In the genomic region with DNA sequence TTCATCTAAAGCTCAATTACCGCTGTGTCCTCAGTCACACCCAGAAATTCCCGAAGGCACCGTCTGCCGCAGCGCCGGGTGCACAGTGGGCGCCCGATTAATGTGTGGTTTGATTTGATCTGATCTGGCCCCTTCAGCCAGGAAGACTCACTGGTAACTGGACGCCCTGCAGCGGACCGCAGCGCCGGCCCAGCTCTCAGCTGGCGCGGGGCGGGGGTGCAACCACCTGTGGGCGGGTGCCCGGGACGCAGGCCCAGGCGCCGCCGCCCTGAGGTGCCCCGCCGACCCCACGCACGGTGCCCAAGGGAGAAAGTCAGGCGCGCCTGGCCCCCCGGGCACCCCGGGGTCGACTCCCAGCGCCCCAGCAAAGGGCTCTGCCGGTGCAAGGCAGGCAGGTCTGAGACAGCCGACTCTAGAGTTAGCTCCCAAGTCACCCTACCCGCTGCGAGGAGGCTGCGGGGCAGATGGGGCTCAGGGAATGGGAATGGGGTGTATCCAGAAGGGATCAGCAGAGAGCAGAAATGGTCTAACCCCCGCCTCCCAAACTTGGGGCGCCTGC, we compare ENCODE assay signal across 8 cellular contexts. TPM values are rescaled to one million over a fixed set of nuclear protein-coding genes. Genes with fewer than 3 reads are reported as not detected.
DNase-seq lines count a peak whose midpoint lies in the region; ATAC-seq and TF ChIP-seq lines count a peak whose summit lies in the region.

No MANE protein-coding gene starts in this region.

- TF ChIP-seq CTCF in activated B cell treated with CpG ODN at 0.5 μM for 24 hours (IDR thresholded peaks at IDR 0.05): no peak

- no peak overlapping the region for H3K27ac Mint-ChIP-seq in activated B cell treated with CpG ODN at 0.5 μM for 24 hours

- ATAC-seq in activated B cell treated with CpG ODN at 0.5 μM for 24 hours (ENCODE audit: low read depth) (no peak), left cardiac atrium (peak; percentile 25 to 31), sciatic nerve (peak; percentile 30), HG02852 (IDR thresholded peaks at IDR 0.05; ENCODE audit: unreplicated experiment) (no peak)

- no peaks in the 10 kb centered on the region for H3K9me3 Mint-ChIP-seq in activated B cell treated with CpG ODN at 0.5 μM for 24 hours

- CTCF ChIA-PET in activated B cell treated with CpG ODN at 0.5 μM for 24 hours (lab: Charles Lee): interaction anchor here (1.6 kb wide), 1 partner anchor 82 kb away, joined by 4 read pairs; no protein-coding TSS in a partner anchor

- peak in 2 of 3 experiments; percentile 70 to 75 for DNase-seq in NCI-H1417 (lab: John Stamatoyannopoulos, UW)
- no peak for DNase-seq in NCI-H1417 treated with DMSO at 0.1 percent for 48 hours (lab: John Stamatoyannopoulos, UW)
- DNase-seq in activated B cell treated with CpG ODN at 0.5 μM for 24 hours: peak; percentile 19
- DNase-seq in left cardiac atrium: peak; percentile 33
- no peak for DNase-seq in sciatic nerve (ENCODE audit: low spot score)
- no peak for DNase-seq in NCI-H2196 treated with DMSO at 0.1 percent for 48 hours (lab: John Stamatoyannopoulos, UW; ENCODE audit: unreplicated experiment)
- DNase-seq in SKM-1 treated with dmso at 0.1 percent for 144 hours (lab: John Stamatoyannopoulos, UW; ENCODE audit: unreplicated experiment): no peak

- POLR2A ChIA-PET in activated B cell treated with CpG ODN at 0.5 μM for 24 hours (lab: Charles Lee): interaction anchor here (0.6 to 1.0 kb wide), 2 partner anchors 80 to 93 kb away, joined by 3 to 6 read pairs; no protein-coding TSS in a partner anchor

- H3K4me1 Mint-ChIP-seq in activated B cell treated with CpG ODN at 0.5 μM for 24 hours: peaks cover 19% of the 10 kb centered on the region

- intact Hi-C loops in activated B cell treated with CpG ODN at 0.5 μM for 24 hours (cut with micrococcal nuclease) (loop anchor here (10.0 kb wide), 1 partner anchor 1824 kb away; no protein-coding TSS in a partner anchor), left cardiac atrium (cut with DNase I) (no loop called here), sciatic nerve (cut with DNase I) (no loop called here)

- peak overlapping the region; percentile 76 for H3K4me3 Mint-ChIP-seq in activated B cell treated with CpG ODN at 0.5 μM for 24 hours

- H3K36me3 Mint-ChIP-seq in activated B cell treated with CpG ODN at 0.5 μM for 24 hours (ENCODE audit: low read depth): no peaks in the 10 kb centered on the region

- H3K27me3 Mint-ChIP-seq in activated B cell treated with CpG ODN at 0.5 μM for 24 hours: peaks cover 68% of the 10 kb centered on the region

RNA-seq across cellular contexts. Expression of a gene that starts 1.7 kb away (rescaled TPM):
- total RNA-seq in activated B cell treated with CpG ODN at 0.5 μM for 24 hours (5.3 and 6.1 TPM in 2 replicates), left cardiac atrium (10 to 100 TPM; 19.4 to 21.6 TPM), sciatic nerve (31.8 TPM)

Comparison
In these comparisons a context has a peak if more than half of its experiments do, and no peak if none do; other contexts are left out.
1. DNase-seq: peak in NCI-H1417 (2 of 3), activated B cell treated with CpG ODN at 0.5 μM for 24 hours (single experiment) and left cardiac atrium (single experiment); none in NCI-H1417 treated with DMSO at 0.1 percent for 48 hours (single experiment), sciatic nerve (single experiment), NCI-H2196 treated with DMSO at 0.1 percent for 48 hours (single experiment) and SKM-1 treated with dmso at 0.1 percent for 144 hours (single experiment).
2. ATAC-seq: peak in left cardiac atrium (2 of 2) and sciatic nerve (single experiment); none in activated B cell treated with CpG ODN at 0.5 μM for 24 hours (single experiment) and HG02852 (single experiment).